Comparison of ENCODE assay signal across 8 cellular contexts in the genomic region with DNA sequence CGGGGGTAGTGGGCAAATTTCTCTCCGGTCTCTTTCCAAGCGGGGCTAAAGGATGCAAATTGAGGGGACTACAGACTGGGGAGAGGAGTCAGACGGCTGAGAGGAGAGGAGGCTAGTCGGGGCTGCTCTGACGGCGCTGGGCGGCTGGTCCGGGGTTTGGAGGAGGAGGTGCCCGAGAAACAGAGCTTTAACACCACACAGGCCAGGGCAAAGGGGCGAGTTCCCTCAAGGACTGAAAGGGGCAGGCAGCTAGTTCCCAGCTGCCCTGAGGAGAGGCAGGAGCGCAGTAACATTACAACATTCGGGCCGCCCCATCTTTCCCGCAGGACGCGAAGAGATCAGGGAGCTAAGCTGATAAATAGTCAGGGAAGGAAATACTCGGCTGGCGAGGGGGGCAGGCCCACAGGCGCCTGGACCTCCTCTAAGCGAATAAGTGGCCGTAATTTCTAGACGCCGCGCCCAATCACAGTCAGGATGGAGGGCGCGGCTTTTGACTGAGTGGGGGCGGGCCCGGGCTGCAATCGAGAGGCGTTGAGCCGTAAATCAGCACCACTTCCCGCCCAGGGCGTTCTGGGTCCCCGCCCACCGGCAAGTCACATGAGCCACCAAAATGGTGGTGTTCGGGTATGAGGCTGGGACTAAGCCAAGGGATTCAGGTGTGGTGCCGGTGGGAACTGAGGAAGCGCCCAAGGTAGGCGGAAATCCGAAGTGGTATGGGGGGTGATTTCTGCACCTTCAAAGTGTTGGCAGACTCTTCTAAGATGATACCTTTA. TPM values are rescaled to one million over a fixed set of nuclear protein-coding genes. Genes with fewer than 3 reads are reported as not detected.
DNase-seq lines count a peak whose midpoint lies in the region; ATAC-seq and TF ChIP-seq lines count a peak whose summit lies in the region.

TMEM126B (plus strand) TSS at position 596 of the 773 bp plus-strand sequence; CDS start at position 611, 15 bp downstream.

- H3K9ac ChIP-seq in fibroblast of lung (ENCODE audit: insufficient read depth, low read length) = peak within 1 kb of the TSS; percentile 59

- no peaks in the 10 kb centered on the region for H3K9me3 Mint-ChIP-seq in activated T-helper 17 cell treated with anti-CD3 and anti-CD28 coated beads, Interleukin-2, amount 50 U/mL, for 72 hours
- H3K9me3 Mint-ChIP-seq in natural killer cell = no peaks in the 10 kb centered on the region

- peak within 1 kb of the TSS; percentile 99 for H3K4me3 Mint-ChIP-seq in activated T-helper 17 cell treated with anti-CD3 and anti-CD28 coated beads, Interleukin-2, amount 50 U/mL, for 72 hours
- H3K4me3 Mint-ChIP-seq in natural killer cell = peak within 1 kb of the TSS; percentile 98

- H3K27ac Mint-ChIP-seq in activated T-helper 17 cell treated with anti-CD3 and anti-CD28 coated beads, Interleukin-2, amount 50 U/mL, for 72 hours = peak within 1 kb of the TSS; percentile 96
- H3K27ac Mint-ChIP-seq in natural killer cell = peak within 1 kb of the TSS; percentile 95 to 100

- H3K79me2 ChIP-seq in fibroblast of lung (ENCODE audit: control insufficient read depth, insufficient read depth, low read length) = peaks cover 28% of the 10 kb centered on the region

- CTCF ChIA-PET in RWPE1 (lab: Yijun Ruan, JAX) = no interaction called here

- no peaks in the 10 kb centered on the region for H3K27me3 ChIP-seq in fibroblast of lung (ENCODE audit: control insufficient read depth, insufficient read depth, low read length)

- ATAC-seq in activated T-helper 17 cell treated with anti-CD3 and anti-CD28 coated beads, Interleukin-2, amount 50 U/mL, for 72 hours (replicated peaks) = peak; percentile 97
- peak; percentile 96 to 100 (median 97) for ATAC-seq in natural killer cell

- H4K20me1 ChIP-seq in fibroblast of lung (ENCODE audit: control insufficient read depth, extremely low read depth, insufficient read depth, low read length) = no peaks in the 10 kb centered on the region

- peak within 1 kb of the TSS; percentile 78 for H2AFZ ChIP-seq in fibroblast of lung (ENCODE audit: low read length)

- peaks cover 6% of the 10 kb centered on the region for H3K4me1 Mint-ChIP-seq in activated T-helper 17 cell treated with anti-CD3 and anti-CD28 coated beads, Interleukin-2, amount 50 U/mL, for 72 hours
- H3K4me1 Mint-ChIP-seq in natural killer cell = peaks cover 27 to 29% of the 10 kb centered on the region in 2 donors

- intact Hi-C loops in natural killer cell (cut with micrococcal nuclease) = loop anchor here (1.0 kb wide), 3 partner anchors 19 to 617 kb away; partner anchors contain the start of gene TMEM126A

- H3K36me3 ChIP-seq in fibroblast of lung (ENCODE audit: control insufficient read depth, insufficient read depth, low read length) = no peaks in the 10 kb centered on the region

- H3K4me1 ChIP-seq in fibroblast of lung (ENCODE audit: control insufficient read depth, extremely low read depth, insufficient read depth, low read length) = no peaks in the 10 kb centered on the region

- peaks cover 34% of the 10 kb centered on the region for H3K36me3 Mint-ChIP-seq in activated T-helper 17 cell treated with anti-CD3 and anti-CD28 coated beads, Interleukin-2, amount 50 U/mL, for 72 hours (ENCODE audit: low read depth)
- H3K36me3 Mint-ChIP-seq in natural killer cell = no peaks in the 10 kb centered on the region

- H3K4me2 ChIP-seq in fibroblast of lung (ENCODE audit: extremely low read depth, insufficient read depth, low read length) = peak within 1 kb of the TSS; percentile 88

- H3K4me3 ChIP-seq in LNCaP clone FGC (ENCODE audit: low read depth, low read length) = peak within 1 kb of the TSS; percentile 68
- peak within 1 kb of the TSS; percentile 51 to 88 (median 73) for H3K4me3 ChIP-seq in fibroblast of lung (replicated peaks in 1 of 4; ENCODE audit: control extremely low read depth in 1 of 4, insufficient read depth in 1 of 4, low read depth in 3 of 4, low read length in 4 of 4)

- no peaks in the 10 kb centered on the region for H3K27me3 Mint-ChIP-seq in activated T-helper 17 cell treated with anti-CD3 and anti-CD28 coated beads, Interleukin-2, amount 50 U/mL, for 72 hours
- H3K27me3 Mint-ChIP-seq in natural killer cell (ENCODE audit: low read depth in 2 of 2) = peaks cover 0 to 14% of the 10 kb centered on the region in 2 donors

- H3K27ac ChIP-seq in RWPE1 (peak within 1 kb of the TSS; percentile 93), fibroblast of lung (ENCODE audit: insufficient read depth, low read length) (peak within 1 kb of the TSS; percentile 81)

- H3K9me3 ChIP-seq in fibroblast of lung (ENCODE audit: control insufficient read depth, insufficient read depth, low read depth, low read length) = no peaks in the 10 kb centered on the region

- DNase-seq in Daoy (ENCODE audit: low read depth) = peak; percentile 97
- DNase-seq in GOT3 (lab: John Stamatoyannopoulos, UW) = peak; percentile 64
- DNase-seq in LNCaP clone FGC (ENCODE audit: low read depth) = peak; percentile 90
- peak; percentile 88 for DNase-seq in RWPE1 (ENCODE audit: low spot score)
- DNase-seq in fibroblast of lung (ENCODE audit: low read depth in 2 of 2) = peak; percentile 96 to 97
- DNase-seq in natural killer cell = peak; percentile 94
- peak; percentile 97 for DNase-seq in stimulated activated naive CD4-positive, alpha-beta T cell treated with Interleukin-2 at 50 U/mL for 16 hours (lab: John Stamatoyannopoulos, UW)

- POLR2A ChIA-PET in RWPE1 (lab: Yijun Ruan, JAX; ENCODE audit: low non-redundant PET) = no interaction called here

- TF ChIP-seq CTCF in LNCaP clone FGC (IDR thresholded peaks at IDR 0.05; ENCODE audit: control insufficient read depth, extremely low read depth, insufficient read depth) (no peak), RWPE1 (conservative IDR thresholded peaks at IDR 0.05; ENCODE audit: low read depth) (no peak), fibroblast of lung (conservative IDR thresholded peaks at IDR 0.05 in 1 of 2, IDR thresholded peaks at IDR 0.05 in 1 of 2; ENCODE audit: low read depth in 1 of 2, low read length in 2 of 2) (no peak), natural killer cell (IDR thresholded peaks at IDR 0.05) (no peak)

RNA-seq across cellular contexts. Expression of gene TMEM126B, which starts in this region (rescaled TPM):
- 61.1 and 81.1 TPM in 2 replicates for total RNA-seq in Daoy (2014; rRNA removed; shearing (Covaris generic))
- 10 to 100 TPM; 48.9 to 64.9 TPM for total RNA-seq in activated T-helper 17 cell treated with anti-CD3 and anti-CD28 coated beads, Interleukin-2, amount 50 U/mL, for 72 hours
- total RNA-seq in fibroblast of lung = 61.4 and 70.5 TPM in 2 replicates
- 74.4 and 84.5 TPM in 2 replicates for polyA plus RNA-seq in fibroblast of lung
- 66.4 and 68.0 TPM in 2 replicates for polyA plus RNA-seq in fibroblast of lung (2012)
- 0.52 and 1.4 TPM in 2 replicates for polyA minus RNA-seq in fibroblast of lung (ENCODE audit: low replicate concordance)
- total RNA-seq in natural killer cell = 10 to 100 TPM; 29.4 to 38.6 (median 31.2) TPM

Comparison
In these comparisons a context has a peak if more than half of its experiments do, and no peak if none do; other contexts are left out.
1. Peak in every context shown above with its lines: DNase-seq, ATAC-seq, H3K4me3 ChIP-seq and H3K27ac ChIP-seq.